In genomic region chr1:224358288-224358687, GRCh38 we compare ENCODE assay signal across 10 cellular contexts. TPM values are rescaled to one million over a fixed set of nuclear protein-coding genes. Genes with fewer than 3 reads are reported as not detected.
A peak's percentile ranks its signal among the peaks of the same experiment; 100 is the strongest.
DNase-seq lines count a peak whose midpoint lies in the region; ATAC-seq and TF ChIP-seq lines count a peak whose summit lies in the region.
"Had no signal": no experiment of that assay in that cellular context is flagged by ENCODE, and none has a peak within 500 bp of the region (broad histone marks: within the 10 kb centered on the region; RNA-seq: fewer than 3 reads in every experiment).

No MANE protein-coding gene starts in this region.

- H3K27me3 Mint-ChIP-seq in activated T-cell treated with anti-CD3 and anti-CD28 coated beads, Interleukin-2, amount 50 U/mL, for 72 hours (ENCODE audit: low read depth): no peaks in the 10 kb centered on the region
- peaks cover 0 to 4% (median 0%) of the 10 kb centered on the region in 3 donors for H3K27me3 Mint-ChIP-seq in immature natural killer cell (ENCODE audit: low read depth in 3 of 3)

- peaks cover 6 to 20% of the 10 kb centered on the region in 2 donors for H3K36me3 Mint-ChIP-seq in activated T-cell treated with anti-CD3 and anti-CD28 coated beads, Interleukin-2, amount 50 U/mL, for 72 hours (ENCODE audit: insufficient read depth in 2 of 2)
- H3K36me3 Mint-ChIP-seq in activated naive CD4-positive, alpha-beta T cell treated with anti-CD3 and anti-CD28 coated beads, Interleukin-2, amount 50 U/mL, for 72 hours: peaks cover 8 to 30% of the 10 kb centered on the region in 2 donors
- H3K36me3 Mint-ChIP-seq in immature natural killer cell: no peaks in the 10 kb centered on the region

- no peak for ATAC-seq in activated T-cell treated with anti-CD3 and anti-CD28 coated beads, Interleukin-2, amount 50 U/mL, for 72 hours (replicated peaks in 1 of 2)
- no peak for ATAC-seq in activated naive CD4-positive, alpha-beta T cell treated with anti-CD3 and anti-CD28 coated beads, Interleukin-2, amount 50 U/mL, for 72 hours
- no peak for ATAC-seq in HG02588 (IDR thresholded peaks at IDR 0.05; ENCODE audit: unreplicated experiment)

- no peaks in the 10 kb centered on the region for H3K27me3 ChIP-seq in tibial artery
- no peaks in the 10 kb centered on the region for H3K27me3 ChIP-seq in right atrium auricular region

- H3K36me3 ChIP-seq in tibial artery (peaks cover 0 to 7% (median 0%) of the 10 kb centered on the region in 3 donors), right atrium auricular region (no peaks in the 10 kb centered on the region)

- no peak for DNase-seq in activated T-cell treated with anti-CD3 and anti-CD28 coated beads, Interleukin-2, amount 50 U/mL, for 72 hours
- DNase-seq in activated T-cell treated with anti-CD3 and anti-CD28 coated beads, Interleukin-2, amount 50 U/mL, for 1 hour: no peak
- no peak for DNase-seq in activated naive CD4-positive, alpha-beta T cell treated with anti-CD3 and anti-CD28 coated beads, Interleukin-2, amount 50 U/mL, for 72 hours (ENCODE audit: low spot score in 2 of 2)
- DNase-seq in immature natural killer cell: no peak
- DNase-seq in tibial artery: no peak
- DNase-seq in hippocampal formation (lab: John Stamatoyannopoulos, UW): no peak
- DNase-seq in right atrium auricular region (ENCODE audit: low spot score): no peak
- DNase-seq: activated effector memory CD4-positive, alpha-beta T cell treated with anti-CD3 and anti-CD28 coated beads, Interleukin-2, amount 50 U/mL, for 16 hours; NCI-H345 had no signal

- H3K27ac Mint-ChIP-seq in activated T-cell treated with anti-CD3 and anti-CD28 coated beads, Interleukin-2, amount 50 U/mL, for 72 hours: no peak overlapping the region
- peak overlapping the region; percentile 40 to 96 for H3K27ac Mint-ChIP-seq in activated naive CD4-positive, alpha-beta T cell treated with anti-CD3 and anti-CD28 coated beads, Interleukin-2, amount 50 U/mL, for 72 hours
- peak overlapping the region in 2 of 6 donors; percentile 17 to 90 for H3K27ac Mint-ChIP-seq in immature natural killer cell

- intact Hi-C loops in tibial artery (cut with DNase I; ENCODE audit: low total_unique reads): loop anchor here (10.0 kb wide), 1 partner anchor 97 kb away; no protein-coding TSS in a partner anchor

- no peaks in the 10 kb centered on the region for H3K9me3 Mint-ChIP-seq in activated T-cell treated with anti-CD3 and anti-CD28 coated beads, Interleukin-2, amount 50 U/mL, for 72 hours
- H3K9me3 Mint-ChIP-seq in activated naive CD4-positive, alpha-beta T cell treated with anti-CD3 and anti-CD28 coated beads, Interleukin-2, amount 50 U/mL, for 72 hours: no peaks in the 10 kb centered on the region
- no peaks in the 10 kb centered on the region for H3K9me3 Mint-ChIP-seq in immature natural killer cell

- H3K4me1 ChIP-seq in tibial artery: peaks cover 0 to 33% (median 15%) of the 10 kb centered on the region in 4 donors
- peaks cover 0 to 17% of the 10 kb centered on the region in 2 donors for H3K4me1 ChIP-seq in right atrium auricular region

- no peak for TF ChIP-seq CTCF in tibial artery (IDR thresholded peaks at IDR 0.05)
- no peak for TF ChIP-seq CTCF in right atrium auricular region (IDR thresholded peaks at IDR 0.05)

- H3K27ac ChIP-seq in tibial artery (peak overlapping the region in 1 of 2 donors; percentile 95), right atrium auricular region (peak overlapping the region in 1 of 2 donors; percentile 94)

- H3K4me3 ChIP-seq in tibial artery: peak overlapping the region; percentile 85 to 86
- no peak overlapping the region for H3K4me3 ChIP-seq in right atrium auricular region

- H3K9me3 ChIP-seq in tibial artery (no peaks in the 10 kb centered on the region), right atrium auricular region (no peaks in the 10 kb centered on the region)

- H3K4me3 Mint-ChIP-seq in activated T-cell treated with anti-CD3 and anti-CD28 coated beads, Interleukin-2, amount 50 U/mL, for 72 hours: peak overlapping the region; percentile 97 to 99
- H3K4me3 Mint-ChIP-seq in immature natural killer cell: peak overlapping the region; percentile 85 to 94 (median 90)

- peaks cover 60% of the 10 kb centered on the region for H3K4me1 Mint-ChIP-seq in activated T-cell treated with anti-CD3 and anti-CD28 coated beads, Interleukin-2, amount 50 U/mL, for 72 hours (ENCODE audit: low read depth)
- H3K4me1 Mint-ChIP-seq in immature natural killer cell: peaks cover 46 to 73% of the 10 kb centered on the region in 2 donors

RNA-seq across cellular contexts. Expression of gene CNIH4, which starts 1.6 kb away (rescaled TPM):
- 10 to 100 TPM; 50.3 to 55.3 TPM for total RNA-seq in activated T-cell treated with anti-CD3 and anti-CD28 coated beads, Interleukin-2, amount 50 U/mL, for 72 hours
- total RNA-seq in activated naive CD4-positive, alpha-beta T cell treated with anti-CD3 and anti-CD28 coated beads, Interleukin-2, amount 50 U/mL, for 72 hours: 10 to 100 TPM; 31.5 to 39.5 TPM
- polyA plus RNA-seq in immature natural killer cell: 10 to 100 TPM; 36.4 to 51.2 (median 49.1) TPM
- total RNA-seq in right atrium auricular region: 10 to 100 TPM; 18.2 to 22.4 TPM

RNA-seq across cellular contexts. Expression of gene NVL, which starts 28.3 kb away (rescaled TPM):
- 10 to 100 TPM; 39.0 to 51.7 TPM for total RNA-seq in activated T-cell treated with anti-CD3 and anti-CD28 coated beads, Interleukin-2, amount 50 U/mL, for 72 hours
- total RNA-seq in activated naive CD4-positive, alpha-beta T cell treated with anti-CD3 and anti-CD28 coated beads, Interleukin-2, amount 50 U/mL, for 72 hours: 10 to 100 TPM; 16.4 to 31.0 TPM
- polyA plus RNA-seq in immature natural killer cell: 10 to 100 TPM in 2 of 3 donors, 1 to 10 TPM in 1; 6.6 to 19.5 (median 14.9) TPM
- total RNA-seq in right atrium auricular region: 1 to 10 TPM; 7.5 to 8.3 TPM

Comparison
In these comparisons a context has a peak if more than half of its experiments do, and no peak if none do; other contexts are left out.
1. H3K4me3 ChIP-seq: peak in tibial artery (2 of 2); none in right atrium auricular region (0 of 2).